In the genomic region with DNA sequence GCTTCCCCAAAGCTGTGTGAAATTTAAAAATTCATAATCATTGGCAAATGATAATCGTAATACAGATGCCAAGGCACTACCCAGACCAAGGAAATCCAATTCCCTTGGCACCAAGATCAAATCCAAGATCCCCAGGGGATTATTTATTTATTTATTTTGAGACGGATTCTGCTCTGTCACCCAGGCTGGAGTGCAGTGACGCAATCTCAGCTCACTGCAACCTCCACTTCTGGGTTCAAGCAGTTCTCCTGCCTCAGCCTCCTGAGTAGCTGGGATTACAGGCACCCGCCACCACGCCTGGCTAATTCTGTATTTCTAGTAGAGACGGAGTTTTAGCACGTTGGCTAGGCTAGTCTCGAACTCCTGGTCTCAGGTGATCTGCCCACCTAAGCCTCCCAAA, we compare ENCODE assay signal across 2 cellular contexts. TPM values are rescaled to one million over a fixed set of nuclear protein-coding genes. Genes with fewer than 3 reads are reported as not detected.
"Had no signal": no experiment of that assay in that cellular context is flagged by ENCODE, and none has a peak within 500 bp of the region (broad histone marks: within the 10 kb centered on the region; RNA-seq: fewer than 3 reads in every experiment).

No MANE protein-coding gene starts in this region.

RNA-seq across cellular contexts. Expression of gene SBK1, which starts 43.4 kb away (rescaled TPM):
- total RNA-seq: RPMI7951, SJSA1 had no signal
